ENCODE assay signal across 26 cellular contexts in genomic region chr22:41931701-41932269, GRCh38. TPM values are rescaled to one million over a fixed set of nuclear protein-coding genes. Genes with fewer than 3 reads are reported as not detected.
DNase-seq lines count a peak whose midpoint lies in the region; TF ChIP-seq lines count a peak whose summit lies in the region.
"Had no signal": no experiment of that assay in that cellular context is flagged by ENCODE, and none has a peak within 500 bp of the region (broad histone marks: within the 10 kb centered on the region; RNA-seq: fewer than 3 reads in every experiment).

No MANE protein-coding gene starts in this region.

- peak overlapping the region; percentile 79 for H3K27ac Mint-ChIP-seq in neural progenitor cell
- no peak overlapping the region for H3K27ac Mint-ChIP-seq in chondrocyte (ENCODE audit: unreplicated experiment)
- H3K27ac Mint-ChIP-seq: T-helper 2 cell treated with Interferon-gamma antibody and Interleukin-4, amounts not matched to agents 5 μg/mL and 100 μg/mL, for 36 hours had no signal

- H3K4me3 Mint-ChIP-seq in neural progenitor cell (no peak overlapping the region), chondrocyte (ENCODE audit: unreplicated experiment) (no peak overlapping the region)
- H3K4me3 Mint-ChIP-seq: CD4-positive, alpha-beta memory T cell; T-helper 2 cell treated with Interferon-gamma antibody and Interleukin-4, amounts not matched to agents 5 μg/mL and 100 μg/mL, for 36 hours had no signal

- H3K4me3 ChIP-seq in OCI-LY7 (ENCODE audit: low read depth, low read length, poor library complexity, severe bottlenecking) (peak overlapping the region; percentile 11), neural progenitor cell (no peak overlapping the region), dorsolateral prefrontal cortex (no peak overlapping the region)
- H3K4me3 ChIP-seq: coronary artery, gastroesophageal sphincter, transverse colon had no signal

- H3K36me3 ChIP-seq in OCI-LY7 (ENCODE audit: insufficient read depth, low read length), result peaks cover 41% of the 10 kb centered on the region
- H3K36me3 ChIP-seq in neural progenitor cell, result no peaks in the 10 kb centered on the region
- H3K36me3 ChIP-seq: gastroesophageal sphincter, transverse colon had no signal

- intact Hi-C loops in OCI-LY7 (cut with micrococcal nuclease; ENCODE audit: unreplicated experiment), result no loop called here
- intact Hi-C loops in dorsolateral prefrontal cortex (cut with DNase I), result no loop called here

- H3K36me3 Mint-ChIP-seq in neural progenitor cell, result peaks cover 5% of the 10 kb centered on the region
- no peaks in the 10 kb centered on the region for H3K36me3 Mint-ChIP-seq in chondrocyte (ENCODE audit: low read depth)
- H3K36me3 Mint-ChIP-seq: CD4-positive, alpha-beta memory T cell had no signal

- H3K4me1 Mint-ChIP-seq in neural progenitor cell (peaks cover 22% of the 10 kb centered on the region), chondrocyte (ENCODE audit: low read depth) (no peaks in the 10 kb centered on the region)

- H3K27ac ChIP-seq in OCI-LY7 (ENCODE audit: low read depth, low read length, poor library complexity, severe bottlenecking) (peak overlapping the region; percentile 91), neural progenitor cell (no peak overlapping the region), dorsolateral prefrontal cortex (no peak overlapping the region)
- H3K27ac ChIP-seq: coronary artery, gastroesophageal sphincter, transverse colon had no signal

- H3K27me3 Mint-ChIP-seq in neural progenitor cell (ENCODE audit: insufficient read depth, low read depth) (peaks cover 6% of the 10 kb centered on the region), chondrocyte (ENCODE audit: low read depth) (peaks cover 2% of the 10 kb centered on the region)
- H3K27me3 Mint-ChIP-seq: CD4-positive, alpha-beta memory T cell had no signal

- POLR2A ChIA-PET in OCI-LY7 (lab: Charles Lee), result no interaction called here

- H3K79me2 ChIP-seq in OCI-LY7 (ENCODE audit: insufficient read depth, low read depth, low read length) (peaks cover 3% of the 10 kb centered on the region; the same call in 1 of the 2 replicates), neural progenitor cell (ENCODE audit: low read depth) (no peaks in the 10 kb centered on the region)

- TF ChIP-seq POLR2A in GM19193 (IDR thresholded peaks at IDR 0.05; ENCODE audit: extremely low read depth, insufficient read depth, insufficient read length), result peak; percentile 13

- H3K9me3 Mint-ChIP-seq in neural progenitor cell (no peaks in the 10 kb centered on the region), chondrocyte (ENCODE audit: low read depth) (no peaks in the 10 kb centered on the region)
- H3K9me3 Mint-ChIP-seq: CD4-positive, alpha-beta memory T cell; T-helper 2 cell treated with Interferon-gamma antibody and Interleukin-4, amounts not matched to agents 5 μg/mL and 100 μg/mL, for 36 hours had no signal

- BruUV-seq in OCI-LY7 (replicated peaks; lab: Mats Ljungman, UMichigan), result TSS peak; percentile 34

- H3K4me2 ChIP-seq in OCI-LY7 (ENCODE audit: low read length) (peak overlapping the region; percentile 64), neural progenitor cell (no peak overlapping the region)

- DNase-seq in NCI-H2171 treated with DMSO at 0.1 percent for 48 hours (lab: John Stamatoyannopoulos, UW), result peak; percentile 58
- no peak for DNase-seq in NCI-H2171 (lab: John Stamatoyannopoulos, UW)
- DNase-seq in OCI-LY7 (ENCODE audit: low spot score), result peak; percentile 86
- DNase-seq in neural progenitor cell (ENCODE audit: low spot score), result no peak
- no peak for DNase-seq in NK-92 (lab: John Stamatoyannopoulos, UW; ENCODE audit: unreplicated experiment)
- no peak for DNase-seq in chondrocyte (ENCODE audit: low spot score)
- no peak for DNase-seq in dorsolateral prefrontal cortex
- DNase-seq: activated CD4-positive, alpha-beta T cell treated with anti-CD3 and anti-CD28 coated beads for 1 hour; activated naive CD4-positive, alpha-beta T cell treated with Interleukin-2 at 50 U/mL for 16 hours; CD4-positive, alpha-beta memory T cell; DND-41; HCEC 1CT; NCI-H187; NCI-H748 treated with DMSO at 0.1 percent for 48 hours; small intestine; transverse colon had no signal

- CTCF ChIA-PET in OCI-LY7 (lab: Charles Lee; ENCODE audit: unreplicated experiment), result no interaction called here

- no peak overlapping the region for H2AFZ ChIP-seq in OCI-LY7 (ENCODE audit: low read length)
- H2AFZ ChIP-seq in neural progenitor cell (replicated peaks), result no peak overlapping the region

- H3K9ac ChIP-seq in neural progenitor cell, result no peak overlapping the region

- no peak for TF ChIP-seq CTCF in OCI-LY7 (conservative IDR thresholded peaks at IDR 0.05; ENCODE audit: low read length)
- no peak for TF ChIP-seq CTCF in neural progenitor cell (IDR thresholded peaks at IDR 0.05)
- no peak for TF ChIP-seq CTCF in chondrocyte (IDR thresholded peaks at IDR 0.05)
- no peak for TF ChIP-seq CTCF in dorsolateral prefrontal cortex (IDR thresholded peaks at IDR 0.05 in 54 of 56, conservative IDR thresholded peaks at IDR 0.05 in 2 of 56; ENCODE audit: low read depth in 1 of 56, partially characterized antibody in 56 of 56)

- H3K4me1 ChIP-seq in OCI-LY7 (ENCODE audit: insufficient read depth, low read length, poor library complexity, severe bottlenecking) (peaks cover 96% of the 10 kb centered on the region), neural progenitor cell (peaks cover 7% of the 10 kb centered on the region)

- peaks cover 22% of the 10 kb centered on the region for H3F3A ChIP-seq in neural progenitor cell (ENCODE audit: low read depth)

- H3K27me3 ChIP-seq in neural progenitor cell, result peaks cover 17% of the 10 kb centered on the region
- peaks cover 0 to 2% (median 0%) of the 10 kb centered on the region in 45 donors for H3K27me3 ChIP-seq in dorsolateral prefrontal cortex

- no peaks in the 10 kb centered on the region for H3K9me2 ChIP-seq in OCI-LY7 (ENCODE audit: insufficient read depth, low read length)

- no peaks in the 10 kb centered on the region for H4K20me1 ChIP-seq in OCI-LY7 (ENCODE audit: insufficient read depth, low read length)
- H4K20me1 ChIP-seq in neural progenitor cell (ENCODE audit: low read depth), result no peaks in the 10 kb centered on the region

- no peaks in the 10 kb centered on the region for H3K9me3 ChIP-seq in OCI-LY7 (ENCODE audit: low read length)
- no peaks in the 10 kb centered on the region for H3K9me3 ChIP-seq in neural progenitor cell (ENCODE audit: low read depth)
- H3K9me3 ChIP-seq: gastroesophageal sphincter, transverse colon had no signal

RNA-seq across cellular contexts. Expression of gene TNFRSF13C, which starts 5.2 kb away (rescaled TPM):
- total RNA-seq in OCI-LY7 (2014; rRNA removed; shearing (Covaris generic)), result 10.9 and 21.3 TPM in 2 replicates
- total RNA-seq in OCI-LY7 (2022) (65.0 and 67.8 TPM in 2 replicates), neural progenitor cell (ENCODE audit: low replicate concordance) (2.2 and 2.7 TPM in 2 replicates), chondrocyte (0.07 to 0.56 TPM (median 0.21 TPM) in 3 replicates), dorsolateral prefrontal cortex (1 to 10 TPM in 78 of 120 experiments, under 1 TPM in 42; 0.13 to 5.8 (median 1.2) TPM)
- total RNA-seq: astrocyte had no signal

RNA-seq across cellular contexts. Expression of gene CENPM, which starts 15.2 kb away (rescaled TPM):
- total RNA-seq in OCI-LY7 (2014; rRNA removed; shearing (Covaris generic)), result 347 and 354 TPM in 2 replicates
- total RNA-seq in OCI-LY7 (2022), result 189 and 217 TPM in 2 replicates
- 20.2 and 45.3 TPM in 2 replicates for total RNA-seq in neural progenitor cell (ENCODE audit: low replicate concordance)
- 3.3 to 9.3 TPM (median 3.3 TPM) in 3 replicates for total RNA-seq in chondrocyte
- total RNA-seq in dorsolateral prefrontal cortex, result 1 to 10 TPM in 53 of 120 experiments, under 1 TPM in 26, not detected in 41; 0.49 to 3.3 (median 1.4) TPM
- total RNA-seq: posterior vena cava had no signal

RNA-seq across cellular contexts. Expression of gene SHISA8, which starts 16.9 kb away (rescaled TPM):
- not detected in 2 replicates for total RNA-seq in OCI-LY7 (2014; rRNA removed; shearing (Covaris generic))
- total RNA-seq in OCI-LY7 (2022) (0.61 and 0.74 TPM in 2 replicates), neural progenitor cell (ENCODE audit: low replicate concordance) (not detected in 2 replicates), chondrocyte (not detected in 3 replicates), dorsolateral prefrontal cortex (1 to 10 TPM in 117 of 120 experiments, under 1 TPM in 2, not detected in 1; 0.79 to 7.2 (median 2.8) TPM)
- total RNA-seq: astrocyte; CD4-positive, alpha-beta memory T cell; epithelial cell of proximal tubule; gastroesophageal sphincter; liver; M059J; posterior vena cava had no signal

RNA-seq across cellular contexts. Expression of gene SEPTIN3, which starts 37.5 kb away (rescaled TPM):
- 0.46 and 1.1 TPM in 2 replicates for total RNA-seq in OCI-LY7 (2014; rRNA removed; shearing (Covaris generic))
- total RNA-seq in OCI-LY7 (2022) (1.9 and 2.1 TPM in 2 replicates), neural progenitor cell (ENCODE audit: low replicate concordance) (12.8 and 20.5 TPM in 2 replicates), chondrocyte (0.87 to 0.92 TPM (median 0.92 TPM) in 3 replicates), dorsolateral prefrontal cortex (100 to 1,000 TPM in 119 of 120 experiments, 10 to 100 TPM in 1; 90.5 to 406 (median 293) TPM)
- total RNA-seq: myocyte had no signal

Comparison
In these comparisons a context has a peak if more than half of its experiments do, and no peak if none do; other contexts are left out.
1. DNase-seq: peak in NCI-H2171 treated with DMSO at 0.1 percent for 48 hours (single experiment) and OCI-LY7 (single experiment); none in NCI-H2171 (single experiment), neural progenitor cell (single experiment), NK-92 (single experiment), chondrocyte (single experiment) and dorsolateral prefrontal cortex (0 of 10).